8 cellular contexts compared by ENCODE assay signal in the genomic region with DNA sequence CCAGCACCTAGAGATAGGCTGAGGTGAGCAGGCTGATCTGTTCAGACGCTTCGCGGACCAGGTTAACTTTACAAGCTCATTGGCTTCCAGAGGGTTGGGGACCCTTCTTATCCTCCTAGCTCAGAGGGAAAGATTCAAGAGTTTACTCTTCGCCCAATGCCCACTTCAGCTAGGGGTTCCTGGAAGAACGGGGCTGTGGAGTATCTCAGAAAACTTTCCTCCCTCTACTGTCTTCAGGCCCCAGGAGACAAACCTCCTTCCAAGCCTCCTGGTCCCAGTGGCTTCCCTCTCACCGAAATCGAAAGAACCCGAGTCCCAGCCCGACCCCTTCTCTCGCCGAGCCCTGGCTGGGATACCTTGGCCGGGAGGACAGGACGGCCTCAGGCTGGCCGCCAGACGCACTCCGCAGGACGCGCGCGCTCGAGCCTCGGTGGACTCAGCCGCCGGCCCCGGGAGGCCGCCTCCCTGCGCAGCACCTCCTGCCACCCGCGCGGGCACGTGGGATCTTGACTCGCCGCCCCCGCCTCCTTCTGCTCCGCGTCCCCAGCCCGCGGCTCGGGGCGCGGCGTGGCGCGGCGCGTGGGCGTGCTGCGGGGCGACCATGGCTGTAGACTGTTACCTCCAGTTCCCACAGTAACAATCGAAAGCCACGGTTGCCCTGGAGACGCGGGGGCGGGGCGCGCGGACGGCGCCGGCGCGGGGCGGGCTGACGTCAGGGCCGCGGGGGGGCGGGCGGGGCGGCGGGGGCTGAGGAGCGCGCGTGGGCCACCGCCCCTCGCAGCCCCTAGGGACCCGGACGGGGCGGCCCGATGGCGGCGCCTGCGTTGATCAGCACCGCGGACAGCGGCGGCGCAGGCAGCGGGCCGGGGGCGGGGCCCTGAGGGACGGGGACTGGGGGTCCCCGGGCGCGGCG. TPM values are rescaled to one million over a fixed set of nuclear protein-coding genes. Genes with fewer than 3 reads are reported as not detected.
A peak's percentile ranks its signal among the peaks of the same experiment; 100 is the strongest.
DNase-seq lines count a peak whose midpoint lies in the region; ATAC-seq and TF ChIP-seq lines count a peak whose summit lies in the region.

No MANE protein-coding gene starts in this region.

- H3K36me3 ChIP-seq in GM06990 (ENCODE audit: control insufficient read depth, insufficient read depth, low read length) = no peaks in the 10 kb centered on the region
- peaks cover 0 to 3% of the 10 kb centered on the region in 2 experiments; a peak in 2 of 3 replicates for H3K36me3 ChIP-seq in HEK293 (ENCODE audit: control insufficient read depth in 2 of 2, insufficient read depth in 1 of 2, low read length in 2 of 2)

- POLR2A ChIA-PET in HEK293 (lab: Yijun Ruan, JAX) = interaction anchor here (0.5 to 1.3 kb wide), 3 partner anchors 125 to 333 kb away, joined by 3 to 4 read pairs (median 3); no protein-coding TSS in a partner anchor

- peaks cover 9% of the 10 kb centered on the region for H3K4me1 ChIP-seq in HEK293 (ENCODE audit: control insufficient read depth, insufficient read depth, low read length)

- no peaks in the 10 kb centered on the region for H3K27me3 ChIP-seq in GM06990 (replicated peaks; ENCODE audit: control insufficient read depth, insufficient read depth, low read length)

- CTCF ChIA-PET in HEK293 (lab: Yijun Ruan, JAX) = interaction anchor here (1.7 to 1.9 kb wide), 2 partner anchors 140 to 195 kb away, joined by 5 to 7 read pairs; no protein-coding TSS in a partner anchor

- DNase-seq in GM06990 (ENCODE audit: extremely low read depth, insufficient read length) (peak; percentile 91), NCI-H1092 (lab: John Stamatoyannopoulos, UW) (peak; percentile 49), cerebellum (ENCODE audit: low spot score) (peak; percentile 93), kidney tubule cell (ENCODE audit: low spot score) (peak; percentile 84)
- DNase-seq in activated CD4-positive, alpha-beta T cell treated with anti-CD3 and anti-CD28 coated beads for 1 hour = peak; percentile 87
- DNase-seq in stimulated activated CD4-positive, alpha-beta T cell treated with anti-CD3 and anti-CD28 coated beads, Interleukin-1b, Interleukin-23, amount 100 ng/mL, for 4 hours (ENCODE audit: low read depth in 2 of 2) = peak; percentile 91 to 92

- peak overlapping the region; percentile 41; the same call in 1 of the 2 replicates for H3K27ac ChIP-seq in HEK293 (ENCODE audit: extremely low read depth, low read depth, low read length)

- no peak for ATAC-seq in HG03457 (IDR thresholded peaks at IDR 0.05; ENCODE audit: unreplicated experiment)

- peak overlapping the region; percentile 66 for H3K4me3 ChIP-seq in GM06990 (replicated peaks; ENCODE audit: low read depth, low read length)
- H3K4me3 ChIP-seq in HEK293 (ENCODE audit: low read depth, low read length) = peak overlapping the region; percentile 56

- no peak for TF ChIP-seq CTCF in GM06990 (IDR thresholded peaks at IDR 0.05; ENCODE audit: insufficient read depth, low read length, poor library complexity, severe bottlenecking)
- no peak for TF ChIP-seq CTCF in HEK293 (tag by site-specific recombination; IDR thresholded peaks at IDR 0.05)

- H3K9me3 ChIP-seq in HEK293 (ENCODE audit: control insufficient read depth, insufficient read depth, low read depth, low read length) = no peaks in the 10 kb centered on the region

TF ChIP-seq in HEK293, 187 proteins besides CTCF, POLR2A, EP300 and RAD21:
- TF ChIP-seq KLF10 (tag by site-specific recombination; IDR thresholded peaks at IDR 0.05) = peak; percentile 20; the same call in 1 of the 2 replicates
- no peak for TF ChIP-seq HOXC10 (CRISPR knock-in tag; IDR thresholded peaks at IDR 0.05)
- TF ChIP-seq MYNN (tag by site-specific recombination; IDR thresholded peaks at IDR 0.05; ENCODE audit: borderline replicate concordance) = 0 out of 2 replicates have a peak, but pooled peaks have one; percentile 34
- TF ChIP-seq HOXD13 (CRISPR knock-in tag; IDR thresholded peaks at IDR 0.05; ENCODE audit: borderline replicate concordance) = no peak
- 0 out of 2 replicates have a peak, but pooled peaks have one; percentile 9 for TF ChIP-seq ZNF596 (tag by site-specific recombination; IDR thresholded peaks at IDR 0.05)
- TF ChIP-seq, protein P1, sequence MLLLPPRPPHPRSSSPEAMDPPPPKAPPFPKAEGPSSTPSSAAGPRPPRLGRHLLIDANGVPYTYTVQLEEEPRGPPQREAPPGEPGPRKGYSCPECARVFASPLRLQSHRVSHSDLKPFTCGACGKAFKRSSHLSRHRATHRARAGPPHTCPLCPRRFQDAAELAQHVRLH (tag by site-specific recombination; IDR thresholded peaks at IDR 0.05) = no peak
- TF ChIP-seq ZBTB20 (tag by site-specific recombination; IDR thresholded peaks at IDR 0.05) = 0 out of 2 replicates have a peak, but pooled peaks have one; percentile 22
- TF ChIP-seq ZNF660 (tag by site-specific recombination; IDR thresholded peaks at IDR 0.05) = peak; percentile 23
- TF ChIP-seq, protein P2, sequence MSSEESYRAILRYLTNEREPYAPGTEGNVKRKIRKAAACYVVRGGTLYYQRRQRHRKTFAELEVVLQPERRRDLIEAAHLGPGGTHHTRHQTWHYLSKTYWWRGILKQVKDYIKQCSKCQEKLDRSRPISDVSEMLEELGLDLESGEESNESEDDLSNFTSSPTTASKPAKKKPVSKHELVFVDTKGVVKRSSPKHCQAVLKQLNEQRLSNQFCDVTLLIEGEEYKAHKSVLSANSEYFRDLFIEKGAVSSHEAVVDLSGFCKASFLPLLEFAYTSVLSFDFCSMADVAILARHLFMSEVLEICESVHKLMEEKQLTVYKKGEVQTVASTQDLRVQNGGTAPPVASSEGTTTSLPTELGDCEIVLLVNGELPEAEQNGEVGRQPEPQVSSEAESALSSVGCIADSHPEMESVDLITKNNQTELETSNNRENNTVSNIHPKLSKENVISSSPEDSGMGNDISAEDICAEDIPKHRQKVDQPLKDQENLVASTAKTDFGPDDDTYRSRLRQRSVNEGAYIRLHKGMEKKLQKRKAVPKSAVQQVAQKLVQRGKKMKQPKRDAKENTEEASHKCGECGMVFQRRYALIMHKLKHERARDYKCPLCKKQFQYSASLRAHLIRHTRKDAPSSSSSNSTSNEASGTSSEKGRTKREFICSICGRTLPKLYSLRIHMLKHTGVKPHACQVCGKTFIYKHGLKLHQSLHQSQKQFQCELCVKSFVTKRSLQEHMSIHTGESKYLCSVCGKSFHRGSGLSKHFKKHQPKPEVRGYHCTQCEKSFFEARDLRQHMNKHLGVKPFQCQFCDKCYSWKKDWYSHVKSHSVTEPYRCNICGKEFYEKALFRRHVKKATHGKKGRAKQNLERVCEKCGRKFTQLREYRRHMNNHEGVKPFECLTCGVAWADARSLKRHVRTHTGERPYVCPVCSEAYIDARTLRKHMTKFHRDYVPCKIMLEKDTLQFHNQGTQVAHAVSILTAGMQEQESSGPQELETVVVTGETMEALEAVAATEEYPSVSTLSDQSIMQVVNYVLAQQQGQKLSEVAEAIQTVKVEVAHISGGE (tag by site-specific recombination; conservative IDR thresholded peaks at IDR 0.05; ENCODE audit: low read depth) = peak; percentile 45; the same call in 1 of the 2 replicates
- peak; percentile 12; the same call in 1 of the 2 replicates for TF ChIP-seq ZNF561 (tag by site-specific recombination; IDR thresholded peaks at IDR 0.05; ENCODE audit: borderline replicate concordance)
- 0 out of 2 replicates have a peak, but pooled peaks have one; percentile 27 for TF ChIP-seq ZNF394 (tag by site-specific recombination; IDR thresholded peaks at IDR 0.05; ENCODE audit: borderline replicate concordance)
- TF ChIP-seq GLIS2 (tag by site-specific recombination; IDR thresholded peaks at IDR 0.05) = peak; percentile 56
- TF ChIP-seq ZNF112 (tag by site-specific recombination; IDR thresholded peaks at IDR 0.05) = no peak
- TF ChIP-seq ZNF530 (tag by site-specific recombination; IDR thresholded peaks at IDR 0.05; ENCODE audit: low read depth) = no peak
- peak; percentile 53; the same call in 1 of the 2 replicates for TF ChIP-seq EGR2 (tag by site-specific recombination; IDR thresholded peaks at IDR 0.05; ENCODE audit: low read depth)
- 0 out of 2 replicates have a peak, but pooled peaks have one; percentile 9 for TF ChIP-seq ZNF335 (tag by site-specific recombination; conservative IDR thresholded peaks at IDR 0.05)
- no peak for TF ChIP-seq WT1 (tag by site-specific recombination; IDR thresholded peaks at IDR 0.05)
- peak; percentile 79 for TF ChIP-seq ZNF664 (tag by site-specific recombination; IDR thresholded peaks at IDR 0.05)
- TF ChIP-seq, protein P3, sequence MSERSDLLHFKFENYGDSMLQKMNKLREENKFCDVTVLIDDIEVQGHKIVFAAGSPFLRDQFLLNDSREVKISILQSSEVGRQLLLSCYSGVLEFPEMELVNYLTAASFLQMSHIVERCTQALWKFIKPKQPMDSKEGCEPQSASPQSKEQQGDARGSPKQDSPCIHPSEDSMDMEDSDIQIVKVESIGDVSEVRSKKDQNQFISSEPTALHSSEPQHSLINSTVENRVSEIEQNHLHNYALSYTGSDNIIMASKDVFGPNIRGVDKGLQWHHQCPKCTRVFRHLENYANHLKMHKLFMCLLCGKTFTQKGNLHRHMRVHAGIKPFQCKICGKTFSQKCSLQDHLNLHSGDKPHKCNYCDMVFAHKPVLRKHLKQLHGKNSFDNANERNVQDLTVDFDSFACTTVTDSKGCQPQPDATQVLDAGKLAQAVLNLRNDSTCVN (tag by site-specific recombination; optimal IDR thresholded peaks at IDR 0.05) = peak; percentile 54
- peak; percentile 97 for TF ChIP-seq ZFHX2 (tag by site-specific recombination; conservative IDR thresholded peaks at IDR 0.05)
- no peak for TF ChIP-seq ZNF544 (tag by site-specific recombination; IDR thresholded peaks at IDR 0.05)
- no peak for TF ChIP-seq ZBTB7A (tag by site-specific recombination; IDR thresholded peaks at IDR 0.05; ENCODE audit: low read depth)
- TF ChIP-seq GLIS1 (tag by site-specific recombination; IDR thresholded peaks at IDR 0.05) = peak; percentile 48; the same call in 1 of the 2 replicates
- TF ChIP-seq ZNF677 (tag by site-specific recombination; IDR thresholded peaks at IDR 0.05) = 0 out of 2 replicates have a peak, but pooled peaks have one; percentile 34
- no peak for TF ChIP-seq ZNF121 (tag by site-specific recombination; IDR thresholded peaks at IDR 0.05)

RNA-seq across cellular contexts. Expression of a gene that starts 5.3 kb away (rescaled TPM):
- total RNA-seq in cerebellum = 9.1 TPM

RNA-seq across cellular contexts. Expression of a gene that starts 7.8 kb away (rescaled TPM):
- 9.4 TPM for total RNA-seq in cerebellum

RNA-seq across cellular contexts. Expression of a gene that starts 19.6 kb away (rescaled TPM):
- total RNA-seq in cerebellum = 26.8 TPM

RNA-seq across cellular contexts. Expression of a gene that starts 24.5 kb away (rescaled TPM):
- 6.9 TPM for total RNA-seq in cerebellum
